In the genomic region with DNA sequence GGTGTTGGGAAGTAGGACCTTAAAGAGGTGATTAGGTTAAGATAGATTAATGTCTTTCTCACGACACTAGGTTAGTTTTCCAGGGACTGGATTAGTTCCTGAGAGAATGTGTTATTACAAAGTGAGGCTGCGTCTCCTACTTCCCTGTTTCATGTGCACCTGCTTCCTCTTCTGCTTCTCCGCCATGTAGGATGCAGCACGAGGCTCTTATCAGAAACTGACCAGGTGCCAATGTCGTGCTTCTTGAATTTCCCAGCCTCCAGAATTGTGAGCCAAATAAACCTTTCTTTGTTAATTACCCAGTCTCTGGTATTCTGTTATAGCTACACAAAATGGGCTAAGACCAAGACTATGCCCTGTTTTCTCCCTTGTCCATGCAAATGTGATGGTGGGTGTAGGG, we compare ENCODE assay signal across 16 cellular contexts.
"Had no signal": no experiment of that assay in that cellular context is flagged by ENCODE, and none has a peak within 500 bp of the region (broad histone marks: within the 10 kb centered on the region; RNA-seq: fewer than 3 reads in every experiment).

No MANE protein-coding gene starts in this region.

- H3K9me3 ChIP-seq: breast epithelium, neutrophil, thoracic aorta had no signal

- H3K36me3 ChIP-seq: breast epithelium, neutrophil, thoracic aorta had no signal

- ATAC-seq: stimulated activated naive CD8-positive, alpha-beta T cell treated with anti-CD3 and anti-CD28 coated beads, Interleukin-15, amount 100 ng/mL, for 72 hours had no signal

- H3K27ac ChIP-seq: breast epithelium, neutrophil, thoracic aorta had no signal

- H3K4me3 ChIP-seq: breast epithelium, thoracic aorta had no signal

- DNase-seq: activated CD4-positive, alpha-beta T cell treated with anti-CD3 and anti-CD28 coated beads, Interleukin-2, amount 50 U/mL, for 4 hours; activated CD4-positive, CD25-positive, alpha-beta regulatory T cell treated with anti-CD3 and anti-CD28 coated beads, Interleukin-2, amount 50 U/mL, for 72 hours; activated gamma-delta T cell; activated naive CD8-positive, alpha-beta T cell treated with anti-CD3 and anti-CD28 coated beads for 36 hours; activated T-cell treated with anti-CD3 and anti-CD28 coated beads, Interleukin-2, amount 50 U/mL, for 48 hours; endodermal cell; erythroblast; hypothalamus; kidney glomerular epithelial cell; naive B cell; stimulated activated CD4-positive, alpha-beta T cell treated with anti-CD3 and anti-CD28 coated beads, Interleukin-15, amount 100 ng/mL, for 24 hours; stimulated activated CD4-positive, alpha-beta T cell treated with anti-CD3 and anti-CD28 coated beads, Interleukin-4, amount 100 ng/mL, for 24 hours; stimulated activated naive CD8-positive, alpha-beta T cell treated with anti-CD3 and anti-CD28 coated beads, Interleukin-15, amount 100 ng/mL, for 72 hours had no signal

- H3K4me1 ChIP-seq: breast epithelium had no signal

- H3K27me3 ChIP-seq: breast epithelium had no signal
